ENCODE assay signal across 23 cellular contexts in the genomic region with DNA sequence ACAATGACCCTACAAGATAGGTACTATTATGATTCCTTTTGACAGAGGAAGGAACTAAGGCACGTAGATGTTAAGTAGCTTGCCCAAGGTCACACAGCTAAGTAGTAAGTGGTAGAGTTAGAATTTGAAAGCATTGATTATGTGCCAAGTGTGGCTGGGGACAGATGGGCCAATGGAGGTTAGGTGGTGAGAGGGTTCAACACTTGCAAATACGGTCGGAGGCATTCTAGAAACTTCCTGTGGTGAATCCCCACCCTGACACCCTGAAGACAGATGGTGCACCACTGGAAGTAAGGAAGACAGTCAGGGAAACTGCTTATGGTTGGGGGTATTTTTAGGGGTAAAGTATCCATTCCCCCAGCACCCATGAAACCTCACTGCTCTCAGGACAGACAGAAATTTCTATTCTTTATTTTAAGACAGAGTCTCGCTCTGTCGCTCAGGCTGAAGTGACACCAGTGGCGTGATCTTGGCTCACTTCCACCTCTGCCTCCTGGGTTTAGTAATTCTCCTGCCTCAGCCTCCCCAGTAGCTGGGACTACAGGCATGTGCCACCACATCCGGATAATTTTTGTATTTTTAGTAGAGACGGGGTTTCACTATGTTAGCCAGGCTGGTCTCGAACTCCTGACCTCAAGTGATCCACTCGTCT.
"Had no signal": no experiment of that assay in that cellular context is flagged by ENCODE, and none has a peak within 500 bp of the region (broad histone marks: within the 10 kb centered on the region; RNA-seq: fewer than 3 reads in every experiment).

No MANE protein-coding gene starts in this region.

- H3K4me2 ChIP-seq: smooth muscle cell had no signal

- H3K36me3 ChIP-seq: gastroesophageal sphincter, heart left ventricle, thoracic aorta, WERI-Rb-1 had no signal

- ATAC-seq: activated CD8-positive, alpha-beta T cell treated with anti-CD3 and anti-CD28 coated beads for 36 hours; activated T-helper 17 cell treated with anti-CD3 and anti-CD28 coated beads, Interleukin-2, amount 50 U/mL, for 72 hours; gastroesophageal sphincter had no signal

- H3K27me3 ChIP-seq: gastroesophageal sphincter, heart left ventricle had no signal

- DNase-seq: activated CD4-positive, alpha-beta T cell treated with anti-CD3 and anti-CD28 coated beads, Interleukin-2, amount 10 ng/mL, durations not matched to agents 7 days and 5 days; activated CD4-positive, CD25-positive, alpha-beta regulatory T cell treated with anti-CD3 and anti-CD28 coated beads, Interleukin-2, amount 50 U/mL, for 72 hours; activated CD8-positive, alpha-beta T cell treated with anti-CD3 and anti-CD28 coated beads for 36 hours; activated naive CD4-positive, alpha-beta T cell; activated naive CD8-positive, alpha-beta T cell treated with anti-CD3 and anti-CD28 coated beads for 36 hours; activated T-cell treated with anti-CD3 and anti-CD28 coated beads, Interleukin-2, amount 50 U/mL, for 1 hour; amniotic stem cell; endodermal cell; heart left ventricle; left ventricle myocardium superior; occipital lobe; stimulated activated CD4-positive, alpha-beta T cell treated with anti-CD3 and anti-CD28 coated beads, Interleukin-4, amount 100 ng/mL, for 1 hour; stimulated activated naive CD4-positive, alpha-beta T cell treated with Interleukin-2 at 50 U/mL for 16 hours; T-helper 1 cell; WERI-Rb-1 had no signal

- H3K9me3 ChIP-seq: gastroesophageal sphincter, heart left ventricle, thoracic aorta had no signal

- FAIRE-seq: bronchial epithelial cell, islet of Langerhans, TTC549 had no signal

- H3K27ac ChIP-seq: coronary artery, gastroesophageal sphincter, thoracic aorta, WERI-Rb-1 had no signal

- H3K4me3 ChIP-seq: coronary artery, gastroesophageal sphincter, heart left ventricle, smooth muscle cell, thoracic aorta had no signal
